Comparison of ENCODE assay signal across 26 cellular contexts in genomic region chr1:83676106-83676505, GRCh38.
"Had no signal": no experiment of that assay in that cellular context is flagged by ENCODE, and none has a peak within 500 bp of the region (broad histone marks: within the 10 kb centered on the region; RNA-seq: fewer than 3 reads in every experiment).

No MANE protein-coding gene starts in this region.

- H3K4me1 ChIP-seq: esophagus squamous epithelium, left lung, lower lobe of right lung, stomach, suprapubic skin, tibial artery, upper lobe of right lung had no signal

- H3K27ac ChIP-seq: epithelial cell of prostate, esophagus squamous epithelium, heart left ventricle, left lung, lower lobe of right lung, neutrophil, ovary, stomach, suprapubic skin, tibial artery, upper lobe of right lung had no signal

- H3K9me3 ChIP-seq: esophagus squamous epithelium, heart left ventricle, left lung, lower lobe of right lung, neutrophil, ovary, stomach, suprapubic skin, tibial artery, upper lobe of right lung had no signal

- DNase-seq: activated CD4-positive, alpha-beta T cell treated with anti-CD3 and anti-CD28 coated beads for 1 hour; activated CD4-positive, alpha-beta T cell treated with anti-CD3 and anti-CD28 coated beads, Interleukin-2, amount 50 U/mL, for 1 hour; activated CD8-positive, alpha-beta T cell treated with anti-CD3 and anti-CD28 coated beads for 36 hours; activated naive CD4-positive, alpha-beta T cell; activated T-cell treated with anti-CD3 and anti-CD28 coated beads for 4 hours; activated T-cell treated with anti-CD3 and anti-CD28 coated beads, Interleukin-2, amount 50 U/mL, for 72 hours; dermis blood vessel endothelial cell; effector CD4-positive, alpha-beta T cell; esophagus squamous epithelium; heart left ventricle; left lung; lower lobe of right lung; mesendoderm; ovary; retina; stimulated activated CD4-positive, alpha-beta T cell treated with anti-CD3 and anti-CD28 coated beads, Interleukin-15, amount 100 ng/mL, for 24 hours; stimulated activated CD4-positive, alpha-beta T cell treated with anti-CD3 and anti-CD28 coated beads, Interleukin-2, amount 100 ng/mL, for 24 hours; stimulated activated naive B cell treated with anti-CD40 and anti-IgM and Interleukin-4, amounts not matched to agents 10 μg/mL and 1 μg/mL and 100 μg/mL, for 72 hours; stomach; T-helper 17 cell; tibial artery; upper lobe of right lung had no signal

- H3K27me3 ChIP-seq: esophagus squamous epithelium, heart left ventricle, left lung, neutrophil, ovary, stomach, suprapubic skin, tibial artery, upper lobe of right lung had no signal

- ATAC-seq: activated CD8-positive, alpha-beta T cell treated with anti-CD3 and anti-CD28 coated beads for 36 hours; activated T-cell treated with anti-CD3 and anti-CD28 coated beads, Interleukin-2, amount 50 U/mL, for 72 hours; heart left ventricle; left lung; lower lobe of right lung; stimulated activated naive B cell treated with anti-CD40 and anti-IgM and Interleukin-4, amounts not matched to agents 10 μg/mL and 1 μg/mL and 100 μg/mL, for 72 hours; T-helper 17 cell; upper lobe of right lung; WTC11 had no signal

- H3K36me3 ChIP-seq: esophagus squamous epithelium, heart left ventricle, left lung, lower lobe of right lung, neutrophil, ovary, stomach, suprapubic skin, tibial artery, upper lobe of right lung had no signal

- H3K4me3 ChIP-seq: esophagus squamous epithelium, heart left ventricle, left lung, lower lobe of right lung, ovary, stomach, suprapubic skin, tibial artery, upper lobe of right lung had no signal
